ENCODE assay signal across 1 cellular context in genomic region chr2:167103028-167103756, GRCh38.
TF ChIP-seq lines count a peak whose summit lies in the region.

No MANE protein-coding gene starts in this region.

TF ChIP-seq in HepG2, 621 proteins besides CTCF, POLR2A, EP300 and RAD21 (continued from another document and continues in another):
- no peak for TF ChIP-seq ZNF512 (CRISPR knock-in tag; IDR thresholded peaks at IDR 0.05)
- no peak; the same call in 1 of the 2 replicates for TF ChIP-seq ZNF816 (CRISPR knock-in tag; IDR thresholded peaks at IDR 0.05; ENCODE audit: borderline replicate concordance)
- no peak for TF ChIP-seq ZNF253 (CRISPR knock-in tag; IDR thresholded peaks at IDR 0.05; ENCODE audit: borderline replicate concordance)
- TF ChIP-seq HMGXB4 (CRISPR knock-in tag; IDR thresholded peaks at IDR 0.05; ENCODE audit: borderline replicate concordance in 1 of 2, low read depth in 1 of 2), result no peak
- no peak for TF ChIP-seq ZNF354B (CRISPR knock-in tag; IDR thresholded peaks at IDR 0.05)
- TF ChIP-seq ZNF17 (CRISPR knock-in tag; IDR thresholded peaks at IDR 0.05), result no peak
- TF ChIP-seq ATAD3A (CRISPR knock-in tag; IDR thresholded peaks at IDR 0.05), result no peak
- TF ChIP-seq MAFK (conservative IDR thresholded peaks at IDR 0.05 in 1 of 2, IDR thresholded peaks at IDR 0.05 in 1 of 2; ENCODE audit: low read length in 2 of 2), result no peak
- no peak; the same call in 1 of the 2 replicates for TF ChIP-seq NR2F6 (IDR thresholded peaks at IDR 0.05)
- peak; percentile 33; the same call in 1 of the 2 replicates for TF ChIP-seq NR2F6 (CRISPR knock-in tag; IDR thresholded peaks at IDR 0.05)
- peak; percentile 71 for TF ChIP-seq THAP11 (CRISPR knock-in tag; IDR thresholded peaks at IDR 0.05)
- peak; percentile 61; the same call in 1 of the 2 replicates for TF ChIP-seq NCOR1 (IDR thresholded peaks at IDR 0.05; ENCODE audit: borderline replicate concordance, low read length)
- no peak for TF ChIP-seq ZNF432 (CRISPR knock-in tag; IDR thresholded peaks at IDR 0.05; ENCODE audit: borderline replicate concordance)
- TF ChIP-seq ZNF3 (CRISPR knock-in tag; IDR thresholded peaks at IDR 0.05), result 0 out of 2 replicates have a peak, but pooled peaks have one; percentile 19
- TF ChIP-seq ATRX (CRISPR knock-in tag; IDR thresholded peaks at IDR 0.05; ENCODE audit: borderline replicate concordance), result no peak
- no peak for TF ChIP-seq FOXO4 (CRISPR knock-in tag; conservative IDR thresholded peaks at IDR 0.05)
- no peak for TF ChIP-seq ZNF460 (CRISPR knock-in tag; IDR thresholded peaks at IDR 0.05; ENCODE audit: borderline replicate concordance)
- TF ChIP-seq ZNF670 (CRISPR knock-in tag; IDR thresholded peaks at IDR 0.05; ENCODE audit: borderline replicate concordance), result no peak
- TF ChIP-seq ISL2 (CRISPR knock-in tag; IDR thresholded peaks at IDR 0.05), result peak; percentile 90
- no peak for TF ChIP-seq CHCHD3 (CRISPR knock-in tag; IDR thresholded peaks at IDR 0.05)
- peak; percentile 98 for TF ChIP-seq ETV5 (CRISPR knock-in tag; IDR thresholded peaks at IDR 0.05; ENCODE audit: borderline replicate concordance)
- TF ChIP-seq ZNF883 (CRISPR knock-in tag; IDR thresholded peaks at IDR 0.05; ENCODE audit: not compliant biosample characterization), result no peak
- no peak for TF ChIP-seq ZNF34 (CRISPR knock-in tag; IDR thresholded peaks at IDR 0.05; ENCODE audit: borderline replicate concordance)
- no peak for TF ChIP-seq GTF2F1 (IDR thresholded peaks at IDR 0.05; ENCODE audit: low read length)
- TF ChIP-seq CREB1 (IDR thresholded peaks at IDR 0.05), result no peak
- peak; percentile 69; the same call in 1 of the 2 replicates for TF ChIP-seq CREB1 (CRISPR knock-in tag; IDR thresholded peaks at IDR 0.05)
- TF ChIP-seq PAX8 (CRISPR knock-in tag; IDR thresholded peaks at IDR 0.05; ENCODE audit: borderline replicate concordance), result no peak
- peak; percentile 74 for TF ChIP-seq HNF4A (CRISPR knock-in tag; IDR thresholded peaks at IDR 0.05)
- TF ChIP-seq LBX2 (CRISPR knock-in tag; IDR thresholded peaks at IDR 0.05; ENCODE audit: borderline replicate concordance), result no peak
- TF ChIP-seq PAWR (CRISPR knock-in tag; IDR thresholded peaks at IDR 0.05; ENCODE audit: borderline replicate concordance), result no peak
- no peak for TF ChIP-seq KMT2A (CRISPR knock-in tag; IDR thresholded peaks at IDR 0.05)
- no peak for TF ChIP-seq CENPX (CRISPR knock-in tag; IDR thresholded peaks at IDR 0.05)
- TF ChIP-seq ZNF550 (CRISPR knock-in tag; IDR thresholded peaks at IDR 0.05; ENCODE audit: borderline replicate concordance), result no peak
- TF ChIP-seq ZBTB49 (CRISPR knock-in tag; IDR thresholded peaks at IDR 0.05; ENCODE audit: borderline replicate concordance), result no peak
- TF ChIP-seq ZNF136 (CRISPR knock-in tag; IDR thresholded peaks at IDR 0.05; ENCODE audit: low read depth), result no peak
- TF ChIP-seq ZNF552 (CRISPR knock-in tag; IDR thresholded peaks at IDR 0.05; ENCODE audit: borderline replicate concordance), result no peak
- no peak for TF ChIP-seq ZFAT (CRISPR knock-in tag; conservative IDR thresholded peaks at IDR 0.05)
- peak; percentile 94 for TF ChIP-seq PHF21A (CRISPR knock-in tag; IDR thresholded peaks at IDR 0.05)
- no peak for TF ChIP-seq ZFP91 (CRISPR knock-in tag; IDR thresholded peaks at IDR 0.05; ENCODE audit: borderline replicate concordance)
- no peak for TF ChIP-seq HINFP (CRISPR knock-in tag; IDR thresholded peaks at IDR 0.05; ENCODE audit: low read depth)
- no peak for TF ChIP-seq NR2F1 (CRISPR knock-in tag; IDR thresholded peaks at IDR 0.05)
- peak; percentile 67; the same call in 1 of the 2 replicates for TF ChIP-seq ZNF414 (CRISPR knock-in tag; IDR thresholded peaks at IDR 0.05)
- peak; percentile 99 for TF ChIP-seq AHDC1 (CRISPR knock-in tag; IDR thresholded peaks at IDR 0.05; ENCODE audit: borderline replicate concordance)
- no peak for TF ChIP-seq ZFP41 (CRISPR knock-in tag; IDR thresholded peaks at IDR 0.05; ENCODE audit: borderline replicate concordance)
- no peak for TF ChIP-seq PREB (CRISPR knock-in tag; IDR thresholded peaks at IDR 0.05)
- no peak for TF ChIP-seq SIN3B (IDR thresholded peaks at IDR 0.05; ENCODE audit: low read length)
- peak; percentile 65 for TF ChIP-seq NFYB (CRISPR knock-in tag; IDR thresholded peaks at IDR 0.05)
- TF ChIP-seq PHB2 (IDR thresholded peaks at IDR 0.05; ENCODE audit: partially characterized antibody), result no peak
- no peak for TF ChIP-seq NONO (IDR thresholded peaks at IDR 0.05)
- no peak for TF ChIP-seq NONO (CRISPR knock-in tag; conservative IDR thresholded peaks at IDR 0.05)
- TF ChIP-seq ZMYM4 (CRISPR knock-in tag; IDR thresholded peaks at IDR 0.05), result peak; percentile 92
- TF ChIP-seq ZNF451 (CRISPR knock-in tag; IDR thresholded peaks at IDR 0.05), result no peak
